ENCODE assay signal across 20 cellular contexts in the genomic region with DNA sequence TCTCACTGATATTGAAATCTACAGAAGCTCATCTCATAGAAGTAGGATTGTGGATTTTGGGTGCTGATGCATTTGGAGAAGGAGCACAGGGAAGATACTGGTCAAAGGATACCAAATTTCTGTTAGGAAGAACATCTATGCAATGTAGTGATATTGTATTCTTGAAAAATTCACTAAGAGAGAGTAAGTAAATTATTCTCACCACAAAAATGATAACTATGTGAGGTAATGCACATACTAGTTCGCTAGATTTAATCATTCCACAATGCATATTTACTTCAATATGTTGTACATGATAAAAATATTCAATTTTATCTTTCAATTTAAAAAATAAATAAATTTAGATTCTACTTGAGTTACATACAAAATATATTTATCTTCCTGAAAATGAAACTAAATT.
A peak's percentile ranks its signal among the peaks of the same experiment; 100 is the strongest.
DNase-seq lines count a peak whose midpoint lies in the region; ATAC-seq, FAIRE-seq and TF ChIP-seq lines count a peak whose summit lies in the region.
"Had no signal": no experiment of that assay in that cellular context is flagged by ENCODE, and none has a peak within 500 bp of the region (broad histone marks: within the 10 kb centered on the region; RNA-seq: fewer than 3 reads in every experiment).

No MANE protein-coding gene starts in this region.

- no peaks in the 10 kb centered on the region for H3K27me3 Mint-ChIP-seq in astrocyte (ENCODE audit: low read depth, unreplicated experiment)
- H3K27me3 Mint-ChIP-seq: CD4-positive, alpha-beta memory T cell had no signal

- H3K9me3 Mint-ChIP-seq in astrocyte (ENCODE audit: unreplicated experiment): no peaks in the 10 kb centered on the region
- H3K9me3 Mint-ChIP-seq: HFFc6 had no signal

- H3K4me2 ChIP-seq in astrocyte (ENCODE audit: low read length): no peak overlapping the region

- H3K4me1 ChIP-seq in astrocyte (ENCODE audit: insufficient read depth, low read length) (no peaks in the 10 kb centered on the region), uterus (no peaks in the 10 kb centered on the region), aorta (ENCODE audit: control insufficient read depth in 1 of 2, insufficient read depth in 2 of 2, low read length in 2 of 2) (no peaks in the 10 kb centered on the region)

- H3K9ac ChIP-seq in astrocyte (ENCODE audit: low read length): no peak overlapping the region

- H3K36me3 Mint-ChIP-seq in astrocyte (ENCODE audit: low read depth, unreplicated experiment): no peaks in the 10 kb centered on the region
- H3K36me3 Mint-ChIP-seq: CD4-positive, alpha-beta memory T cell had no signal

- no peaks in the 10 kb centered on the region for H3K79me2 ChIP-seq in astrocyte (ENCODE audit: insufficient read depth, low read length)

- peak; percentile 2 for DNase-seq in EL
- no peak for DNase-seq in RCC 7860 (ENCODE audit: low spot score)
- DNase-seq in astrocyte (ENCODE audit: low read depth): no peak
- DNase-seq in uterus: no peak
- DNase-seq in aorta: no peak
- DNase-seq in globus pallidus (ENCODE audit: low spot score): no peak
- DNase-seq: 8988T; C1 segment of cervical spinal cord; Calu3; CD4-positive, alpha-beta memory T cell; COR-L47; DMS53; DMS79 treated with DMSO at 0.1 percent for 48 hours; GOT3; HFFc6 had no signal

- no peaks in the 10 kb centered on the region for H4K20me1 ChIP-seq in astrocyte (ENCODE audit: insufficient read depth, low read length)

- H3K27me3 ChIP-seq in astrocyte (ENCODE audit: insufficient read depth, low read length) (no peaks in the 10 kb centered on the region), uterus (no peaks in the 10 kb centered on the region), aorta (ENCODE audit: control insufficient read depth in 1 of 2, insufficient read depth in 2 of 2, low read length in 1 of 2) (no peaks in the 10 kb centered on the region)

- H3K27ac ChIP-seq in astrocyte (ENCODE audit: low read depth, low read length): no peak overlapping the region
- no peak overlapping the region for H3K27ac ChIP-seq in uterus
- no peak overlapping the region for H3K27ac ChIP-seq in aorta (ENCODE audit: low read depth in 1 of 2, low read length in 2 of 2)

- peak; percentile 11 for FAIRE-seq in RCC 7860 (lab: Jason Lieb, UNC)
- peak; percentile 17 for FAIRE-seq in astrocyte (lab: Jason Lieb, UNC)
- FAIRE-seq: G401.6, GM12892, H54 had no signal

- 49 to 62% methylated on average over 1 of the region's 1 CpG for WGBS in aorta, 2 donors

- H3K36me3 ChIP-seq in astrocyte (ENCODE audit: insufficient read depth, low read length): no peaks in the 10 kb centered on the region
- H3K36me3 ChIP-seq in uterus: no peaks in the 10 kb centered on the region
- no peaks in the 10 kb centered on the region for H3K36me3 ChIP-seq in aorta (ENCODE audit: control insufficient read depth in 1 of 2, insufficient read depth in 2 of 2, low read length in 1 of 2)
- H3K36me3 ChIP-seq: HAP-1 had no signal

- no peak for TF ChIP-seq POLR2A in uterus (IDR thresholded peaks at IDR 0.05)

- no peak overlapping the region for H2AFZ ChIP-seq in astrocyte (ENCODE audit: low read depth, low read length)

- H3K4me3 ChIP-seq in astrocyte (ENCODE audit: insufficient read depth, low read depth, low read length): no peak overlapping the region
- H3K4me3 ChIP-seq in uterus: no peak overlapping the region
- no peak overlapping the region for H3K4me3 ChIP-seq in aorta (ENCODE audit: low read length in 2 of 2)
- H3K4me3 ChIP-seq: HAP-1 had no signal

- H3K4me1 Mint-ChIP-seq in astrocyte (ENCODE audit: low read depth, unreplicated experiment): peaks cover 12% of the 10 kb centered on the region
- H3K4me1 Mint-ChIP-seq: CD4-positive, alpha-beta memory T cell had no signal

- TF ChIP-seq CTCF in astrocyte (IDR thresholded peaks at IDR 0.05; ENCODE audit: insufficient read depth, low read depth, low read length): no peak
- no peak for TF ChIP-seq CTCF in uterus (IDR thresholded peaks at IDR 0.05)

- H3K9me3 ChIP-seq in astrocyte (ENCODE audit: insufficient read depth, low read depth, low read length) (no peaks in the 10 kb centered on the region), uterus (no peaks in the 10 kb centered on the region), aorta (ENCODE audit: control insufficient read depth, low read length) (no peaks in the 10 kb centered on the region)
- H3K9me3 ChIP-seq: HAP-1 had no signal

- ATAC-seq in aorta (ENCODE audit: low FRiP score) (no peak), HG03108 (IDR thresholded peaks at IDR 0.05; ENCODE audit: unreplicated experiment) (no peak)

- H3K4me3 Mint-ChIP-seq in astrocyte (ENCODE audit: unreplicated experiment): no peak overlapping the region
- H3K4me3 Mint-ChIP-seq: CD4-positive, alpha-beta memory T cell; HFFc6 had no signal

- intact Hi-C loops in uterus (cut with DNase I; ENCODE audit: low total_unique reads): no loop called here
- intact Hi-C loops in aorta (cut with DNase I): no loop called here

- H3K27ac Mint-ChIP-seq in astrocyte (ENCODE audit: unreplicated experiment): no peak overlapping the region
- H3K27ac Mint-ChIP-seq: CD4-positive, alpha-beta memory T cell; HFFc6 had no signal
